16 cellular contexts compared by ENCODE assay signal in genomic region chr1:29471487-29472313, GRCh38.
A peak's percentile ranks its signal among the peaks of the same experiment; 100 is the strongest.
DNase-seq lines count a peak whose midpoint lies in the region; ATAC-seq and TF ChIP-seq lines count a peak whose summit lies in the region.
"Had no signal": no experiment of that assay in that cellular context is flagged by ENCODE, and none has a peak within 500 bp of the region (broad histone marks: within the 10 kb centered on the region; RNA-seq: fewer than 3 reads in every experiment).

No MANE protein-coding gene starts in this region.

- WGBS in endodermal cell (ENCODE audit: insufficient coverage in 1 of 2, insufficient read length in 1 of 2), 2 experiments: 65 to 80% methylated on average over 2 to 5 of the region's 5 CpGs

- no peak overlapping the region for H3K4me3 ChIP-seq in endodermal cell (ENCODE audit: low read length)
- H3K4me3 ChIP-seq: A549, skin epidermis had no signal

- peak overlapping the region; percentile 16 for H3K27ac ChIP-seq in endodermal cell (ENCODE audit: low read depth, low read length)
- H3K27ac ChIP-seq: A549, skin epidermis had no signal

- DNase-seq in NCI-H1436 (lab: John Stamatoyannopoulos, UW) (peak; percentile 10), NCI-H1436 treated with DMSO at 0.1 percent for 48 hours (lab: John Stamatoyannopoulos, UW) (no peak), NCI-H510A (lab: John Stamatoyannopoulos, UW) (peak; percentile 48), endodermal cell (peak; percentile 72), retina (peak; percentile 79), activated gamma-delta T cell (lab: John Stamatoyannopoulos, UW) (no peak), NCI-H2107 (lab: John Stamatoyannopoulos, UW) (no peak), left cardiac atrium (no peak)
- DNase-seq: activated CD4-positive, CD25-positive, alpha-beta regulatory T cell; activated naive CD8-positive, alpha-beta T cell treated with anti-CD3 and anti-CD28 coated beads for 36 hours; CD4-positive, alpha-beta memory T cell; effector memory CD4-positive, alpha-beta T cell; mesenchymal stem cell; stimulated activated naive CD4-positive, alpha-beta T cell treated with Interleukin-2 at 50 U/mL for 16 hours had no signal

- peaks cover 26% of the 10 kb centered on the region for H3K4me1 ChIP-seq in endodermal cell (ENCODE audit: control insufficient read depth, insufficient read depth, low read length)
- H3K4me1 ChIP-seq: A549 had no signal

- peak overlapping the region; percentile 19 for H3K4me3 Mint-ChIP-seq in endodermal cell
- H3K4me3 Mint-ChIP-seq: activated naive CD8-positive, alpha-beta T cell treated with anti-CD3 and anti-CD28 coated beads for 36 hours; CD4-positive, alpha-beta memory T cell had no signal

- no peaks in the 10 kb centered on the region for H3K36me3 Mint-ChIP-seq in endodermal cell (ENCODE audit: low read depth)
- H3K36me3 Mint-ChIP-seq: activated naive CD8-positive, alpha-beta T cell treated with anti-CD3 and anti-CD28 coated beads for 36 hours; CD4-positive, alpha-beta memory T cell had no signal

- no peaks in the 10 kb centered on the region for H3K9me3 ChIP-seq in endodermal cell (ENCODE audit: control insufficient read depth, low read length)
- H3K9me3 ChIP-seq: A549 had no signal

- no peak for TF ChIP-seq CTCF in endodermal cell (conservative IDR thresholded peaks at IDR 0.05)

- no peaks in the 10 kb centered on the region for H3K27me3 ChIP-seq in endodermal cell (ENCODE audit: control insufficient read depth, insufficient read depth, low read length, poor library complexity, severe bottlenecking)

- peaks cover 5% of the 10 kb centered on the region for H3K27me3 Mint-ChIP-seq in endodermal cell (ENCODE audit: insufficient read depth)

- H3K36me3 ChIP-seq in endodermal cell (ENCODE audit: control insufficient read depth, insufficient read depth, low read length): no peaks in the 10 kb centered on the region

- no peak overlapping the region for H3K9ac ChIP-seq in endodermal cell (ENCODE audit: extremely low read depth, low read length, poor library complexity, severe bottlenecking)

- peaks cover 3% of the 10 kb centered on the region for H3K9me3 Mint-ChIP-seq in endodermal cell
- H3K9me3 Mint-ChIP-seq: activated naive CD8-positive, alpha-beta T cell treated with anti-CD3 and anti-CD28 coated beads for 36 hours had no signal

- intact Hi-C loops in left cardiac atrium (cut with DNase I): no loop called here

- no peak for ATAC-seq in left cardiac atrium
- ATAC-seq: A549 had no signal

- peaks cover 64% of the 10 kb centered on the region for H3K4me1 Mint-ChIP-seq in endodermal cell
- H3K4me1 Mint-ChIP-seq: activated naive CD8-positive, alpha-beta T cell treated with anti-CD3 and anti-CD28 coated beads for 36 hours; CD4-positive, alpha-beta memory T cell had no signal

- peak overlapping the region; percentile 41 for H3K27ac Mint-ChIP-seq in endodermal cell
- H3K27ac Mint-ChIP-seq: activated naive CD8-positive, alpha-beta T cell treated with anti-CD3 and anti-CD28 coated beads for 36 hours had no signal

Comparison
In these comparisons a context has a peak if more than half of its experiments do, and no peak if none do; other contexts are left out.
1. DNase-seq: peak in NCI-H1436 (single experiment), NCI-H510A (single experiment), endodermal cell (single experiment) and retina (single experiment); none in NCI-H1436 treated with DMSO at 0.1 percent for 48 hours (single experiment), activated gamma-delta T cell (single experiment), NCI-H2107 (single experiment) and left cardiac atrium (single experiment).